In the genomic region with DNA sequence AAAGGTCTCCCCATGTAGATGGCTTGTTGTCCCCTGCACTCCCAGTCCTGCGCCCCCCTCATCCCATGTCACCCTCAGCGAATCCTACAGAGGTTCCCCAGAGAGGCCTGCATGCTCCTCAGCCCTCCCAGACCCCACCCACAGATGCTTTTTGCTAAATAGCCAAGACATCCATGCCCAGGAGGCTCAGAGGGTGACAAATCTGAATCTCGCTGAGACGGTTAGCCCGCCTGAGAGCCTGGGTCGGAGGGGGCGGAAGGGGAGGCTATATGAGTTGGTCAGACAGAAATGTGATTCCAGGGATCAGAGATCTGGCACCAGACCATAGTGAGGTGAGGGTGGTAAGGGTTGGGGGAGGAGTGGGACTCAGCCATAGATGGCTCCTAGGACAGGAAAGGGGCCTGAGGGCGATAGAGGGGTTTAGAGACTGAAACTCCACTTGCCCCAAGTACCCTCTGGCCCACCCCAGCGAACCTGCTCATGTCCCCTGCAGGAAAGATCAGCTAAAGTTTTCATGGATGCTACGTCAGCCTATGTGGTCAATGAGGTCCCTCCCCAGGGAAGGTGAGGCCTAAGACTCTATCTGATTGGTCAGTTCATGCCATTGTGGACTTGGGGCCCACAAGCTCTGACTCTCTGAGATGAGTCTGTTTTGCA, we compare ENCODE assay signal across 18 cellular contexts. TPM values are rescaled to one million over a fixed set of nuclear protein-coding genes. Genes with fewer than 3 reads are reported as not detected.
"Had no signal": no experiment of that assay in that cellular context is flagged by ENCODE, and none has a peak within 500 bp of the region (broad histone marks: within the 10 kb centered on the region; RNA-seq: fewer than 3 reads in every experiment).

No MANE protein-coding gene starts in this region.

- DNase-seq: activated CD4-positive, alpha-beta T cell treated with anti-CD3 and anti-CD28 coated beads, Interleukin-2, amount 10 ng/mL, durations not matched to agents 24 days and 14 days; activated naive CD4-positive, alpha-beta T cell treated with Interleukin-2 at 50 U/mL for 16 hours; effector memory CD4-positive, alpha-beta T cell; naive thymus-derived CD8-positive, alpha-beta T cell; stimulated activated CD4-positive, alpha-beta T cell treated with anti-CD3 and anti-CD28 coated beads, Interleukin-12 subunit alpha, Interleukin-12 subunit beta, amount 100 ng/mL, for 4 hours; T-cell; transverse colon had no signal

- H3K4me3 ChIP-seq: coronary artery, hepatocyte, lung, SK-N-MC, transverse colon had no signal

- H3K4me2 ChIP-seq: hepatocyte had no signal

- H3K27ac ChIP-seq: coronary artery, epithelial cell of prostate, hepatocyte, SK-N-MC, transverse colon had no signal

- H2AFZ ChIP-seq: hepatocyte had no signal

- H3K9me3 ChIP-seq: transverse colon had no signal

- H3K9me3 Mint-ChIP-seq: activated CD4-positive, alpha-beta T cell treated with anti-CD3 and anti-CD28 coated beads, Interleukin-2, amount 10 ng/mL, durations not matched to agents 24 days and 14 days; activated T-helper 1 cell treated with anti-CD3 and anti-CD28 coated beads, Interleukin-12 subunit alpha, Interleukin-12 subunit beta, Interleukin-2, Interleukin-4 antibody, amounts not matched to agents 30 ng/mL and 10 ng/mL and 1 ng/mL, durations not matched to agents 14 hours and 24 hours and 36 hours; naive thymus-derived CD8-positive, alpha-beta T cell; T-cell; WTC11 had no signal

- ATAC-seq: naive thymus-derived CD8-positive, alpha-beta T cell; sciatic nerve; T-cell; WTC11 had no signal

- H3K27me3 Mint-ChIP-seq: activated CD4-positive, alpha-beta T cell treated with anti-CD3 and anti-CD28 coated beads, Interleukin-2, amount 10 ng/mL, durations not matched to agents 24 days and 14 days; naive thymus-derived CD8-positive, alpha-beta T cell; T-cell had no signal

- H3K36me3 ChIP-seq: transverse colon had no signal

- H3K36me3 Mint-ChIP-seq: naive thymus-derived CD8-positive, alpha-beta T cell; WTC11 had no signal

- H3K4me3 Mint-ChIP-seq: activated CD4-positive, alpha-beta T cell treated with anti-CD3 and anti-CD28 coated beads, Interleukin-2, amount 10 ng/mL, durations not matched to agents 24 days and 14 days; activated T-helper 1 cell treated with anti-CD3 and anti-CD28 coated beads, Interleukin-12 subunit alpha, Interleukin-12 subunit beta, Interleukin-2, Interleukin-4 antibody, amounts not matched to agents 30 ng/mL and 10 ng/mL and 1 ng/mL, durations not matched to agents 14 hours and 24 hours and 36 hours; naive thymus-derived CD8-positive, alpha-beta T cell; T-cell; WTC11 had no signal

- H3K27me3 ChIP-seq: hepatocyte, transverse colon had no signal

- H3K27ac Mint-ChIP-seq: activated CD4-positive, alpha-beta T cell treated with anti-CD3 and anti-CD28 coated beads, Interleukin-2, amount 10 ng/mL, durations not matched to agents 24 days and 14 days; activated T-helper 1 cell treated with anti-CD3 and anti-CD28 coated beads, Interleukin-12 subunit alpha, Interleukin-12 subunit beta, Interleukin-2, Interleukin-4 antibody, amounts not matched to agents 30 ng/mL and 10 ng/mL and 1 ng/mL, durations not matched to agents 14 hours and 24 hours and 36 hours; progenitor cell of endocrine pancreas; T-cell; WTC11 had no signal

RNA-seq across cellular contexts. Expression of a gene that starts 45.0 kb away (rescaled TPM):
- total RNA-seq: activated CD4-positive, alpha-beta T cell treated with anti-CD3 and anti-CD28 coated beads, Interleukin-2, amount 10 ng/mL, durations not matched to agents 24 days and 14 days; cardiac septum; kidney epithelial cell; naive thymus-derived CD8-positive, alpha-beta T cell; progenitor cell of endocrine pancreas had no signal
- polyA plus RNA-seq: naive thymus-derived CD8-positive, alpha-beta T cell had no signal
